Comparison of ENCODE assay signal across 19 cellular contexts in genomic region chr5:142175039-142175438, GRCh38.
DNase-seq lines count a peak whose midpoint lies in the region; ATAC-seq, FAIRE-seq and TF ChIP-seq lines count a peak whose summit lies in the region.
"Had no signal": no experiment of that assay in that cellular context is flagged by ENCODE, and none has a peak within 500 bp of the region (broad histone marks: within the 10 kb centered on the region; RNA-seq: fewer than 3 reads in every experiment).

No MANE protein-coding gene starts in this region.

- 40% methylated on average over 3 of the region's 3 CpGs for WGBS in HepG2 (ENCODE audit: low lambda C conversion rate)
- WGBS in right lobe of liver (ENCODE audit: insufficient coverage, low coverage, low lambda C conversion rate, missing lambda C conversion rate) = 59% methylated on average over 3 of the region's 3 CpGs
- WGBS in ovary, 3 donors = 48 to 58% (median 56%) methylated on average over 3 of the region's 3 CpGs

- no TSS peak for BruUV-seq in HepG2 (replicated peaks; lab: Mats Ljungman, UMichigan)

- H3K4me2 ChIP-seq in HepG2 (ENCODE audit: low read depth, low read length) = 0 out of 2 replicates have a peak overlapping the region, but pooled peaks have one; percentile 7

- H3K9ac ChIP-seq in HepG2 (ENCODE audit: insufficient read depth, low read depth, low read length) (no peak overlapping the region), iPS-20b (ENCODE audit: low read depth, low read length) (peak overlapping the region; percentile 65; the same call in 1 of the 2 replicates)

- no peaks in the 10 kb centered on the region for H3K9me3 ChIP-seq in HepG2 (ENCODE audit: low read length)
- H3K9me3 ChIP-seq in right lobe of liver = no peaks in the 10 kb centered on the region
- no peaks in the 10 kb centered on the region for H3K9me3 ChIP-seq in iPS-20b (ENCODE audit: insufficient read depth, low read depth, low read length)
- H3K9me3 ChIP-seq in ovary = no peaks in the 10 kb centered on the region
- H3K9me3 ChIP-seq: Caco-2, gastroesophageal sphincter, left ventricle myocardium inferior, SJSA1 had no signal

- no peaks in the 10 kb centered on the region for H3K36me3 ChIP-seq in HepG2 (replicated peaks in 1 of 2; ENCODE audit: control insufficient read depth in 1 of 2, insufficient read depth in 2 of 2, low read length in 2 of 2)
- H3K36me3 ChIP-seq in right lobe of liver = no peaks in the 10 kb centered on the region
- H3K36me3 ChIP-seq in iPS-20b (ENCODE audit: insufficient read depth, low read depth, low read length) = no peaks in the 10 kb centered on the region
- no peaks in the 10 kb centered on the region for H3K36me3 ChIP-seq in ovary
- H3K36me3 ChIP-seq: gastroesophageal sphincter, left ventricle myocardium inferior, SJSA1 had no signal

- H3K27me3 ChIP-seq in HepG2 (ENCODE audit: control insufficient read depth in 1 of 2, insufficient read depth in 2 of 2, low read length in 2 of 2) (peaks cover 0 to 15% of the 10 kb centered on the region in 2 experiments; a peak in 3 of 5 replicates), right lobe of liver (no peaks in the 10 kb centered on the region), iPS-20b (ENCODE audit: insufficient read depth, low read length) (no peaks in the 10 kb centered on the region), ovary (no peaks in the 10 kb centered on the region)
- H3K27me3 ChIP-seq: gastroesophageal sphincter, SJSA1 had no signal

- H3K79me2 ChIP-seq in HepG2 (ENCODE audit: insufficient read depth, low read length) = no peaks in the 10 kb centered on the region

- DNase-seq in HepG2 (ENCODE audit: low spot score) = no peak
- no peak for DNase-seq in right lobe of liver
- peak; percentile 81 for DNase-seq in NCI-H2171 (lab: John Stamatoyannopoulos, UW)
- no peak for DNase-seq in activated gamma-delta T cell treated with Interleukin-2 at 50 U/mL for 16 hours
- DNase-seq in ovary = no peak
- DNase-seq in 8988T = no peak
- no peak for DNase-seq in middle frontal gyrus (ENCODE audit: extremely low spot score, low spot score)
- DNase-seq: Caco-2; effector CD4-positive, alpha-beta T cell; GOT3; left ventricle myocardium inferior; NCI-H1694 treated with DMSO at 0.1 percent for 48 hours; NCI-H82; PC-3 had no signal

- no peaks in the 10 kb centered on the region for H4K20me1 ChIP-seq in HepG2 (ENCODE audit: insufficient read depth, low read length)

- intact Hi-C loops in HepG2 (cut with micrococcal nuclease; ENCODE audit: unreplicated experiment) = no loop called here
- intact Hi-C loops in right lobe of liver (cut with DNase I) = no loop called here
- intact Hi-C loops in ovary (cut with DNase I) = no loop called here

- TF ChIP-seq CTCF in HepG2 (CRISPR knock-in tag; IDR thresholded peaks at IDR 0.05) = no peak
- TF ChIP-seq CTCF in right lobe of liver (IDR thresholded peaks at IDR 0.05) = no peak
- TF ChIP-seq CTCF in ovary (IDR thresholded peaks at IDR 0.05) = no peak

- H3K4me1 ChIP-seq in HepG2 (ENCODE audit: insufficient read depth, low read length) = peaks cover 58% of the 10 kb centered on the region
- no peaks in the 10 kb centered on the region for H3K4me1 ChIP-seq in right lobe of liver
- H3K4me1 ChIP-seq in iPS-20b (ENCODE audit: insufficient read depth, low read length) = peaks cover 4% of the 10 kb centered on the region; the same call in 1 of the 2 replicates
- no peaks in the 10 kb centered on the region for H3K4me1 ChIP-seq in ovary (ENCODE audit: insufficient read depth)
- H3K4me1 ChIP-seq: gastroesophageal sphincter, SJSA1 had no signal

- POLR2A ChIA-PET in HepG2 (lab: Yijun Ruan, JAX) = no interaction called here

- H3K4me3 ChIP-seq in HepG2 (replicated peaks in 1 of 3; ENCODE audit: insufficient read depth in 1 of 3, low read depth in 2 of 3, low read length in 3 of 3) = no peak overlapping the region
- no peak overlapping the region for H3K4me3 ChIP-seq in right lobe of liver
- H3K4me3 ChIP-seq in iPS-20b (ENCODE audit: low read length) = no peak overlapping the region
- H3K4me3 ChIP-seq in ovary = no peak overlapping the region
- H3K4me3 ChIP-seq: gastroesophageal sphincter, left ventricle myocardium inferior, SJSA1 had no signal

- H3K27ac ChIP-seq in HepG2 (ENCODE audit: extremely low read length, insufficient read depth, low read length) (no peak overlapping the region), right lobe of liver (no peak overlapping the region), iPS-20b (ENCODE audit: low read length) (peak overlapping the region; percentile 46), ovary (no peak overlapping the region)
- H3K27ac ChIP-seq: gastroesophageal sphincter, left ventricle myocardium inferior, SJSA1 had no signal

- CTCF ChIA-PET in HepG2 (lab: Yijun Ruan, JAX; ENCODE audit: low intra/inter-chr PET ratio, low total read pairs) = no interaction called here

- H2AFZ ChIP-seq in HepG2 (ENCODE audit: low read length) = no peak overlapping the region

- ATAC-seq in HepG2 (peak; percentile 21; the same call in 1 of the 3 replicates), right lobe of liver (no peak)
- ATAC-seq: activated naive CD4-positive, alpha-beta T cell treated with anti-CD3 and anti-CD28 coated beads, Interleukin-2, amount 50 U/mL, for 72 hours; esophagus mucosa; gastroesophageal sphincter; PC-3 had no signal

- no peak for FAIRE-seq in HepG2 (lab: Jason Lieb, UNC)

- TF ChIP-seq POLR2A in HepG2 (IDR thresholded peaks at IDR 0.05; ENCODE audit: insufficient read depth in 1 of 2, low read depth in 2 of 2, low read length in 2 of 2) (no peak), right lobe of liver (IDR thresholded peaks at IDR 0.05) (no peak), ovary (IDR thresholded peaks at IDR 0.05) (no peak)

- in situ Hi-C loops in HepG2 (cut with HindIII; ENCODE audit: extremely low pct_ligation_motif_present, low pct_unique_long_range_greater_than_20kb) = no loop called here

- TF ChIP-seq RAD21 in HepG2 (CRISPR knock-in tag; IDR thresholded peaks at IDR 0.05) = no peak

- TF ChIP-seq EP300 in HepG2 (IDR thresholded peaks at IDR 0.05; ENCODE audit: low read depth in 2 of 2, low read length in 2 of 2) (no peak), HepG2 (CRISPR knock-in tag; IDR thresholded peaks at IDR 0.05; ENCODE audit: borderline replicate concordance) (no peak), ovary (IDR thresholded peaks at IDR 0.05) (no peak)

TF ChIP-seq in HepG2, 621 proteins besides CTCF, POLR2A, EP300 and RAD21 (continues in another document):
- TF ChIP-seq ZNF569 (CRISPR knock-in tag; IDR thresholded peaks at IDR 0.05; ENCODE audit: borderline replicate concordance) (no peak), HDAC1 (CRISPR knock-in tag; IDR thresholded peaks at IDR 0.05) (no peak), RAD51 (IDR thresholded peaks at IDR 0.05; ENCODE audit: borderline replicate concordance) (no peak), GTF3A (CRISPR knock-in tag; conservative IDR thresholded peaks at IDR 0.05) (no peak), CREB3 (CRISPR knock-in tag; IDR thresholded peaks at IDR 0.05) (no peak), ADNP (CRISPR knock-in tag; IDR thresholded peaks at IDR 0.05) (no peak), ZNF598 (CRISPR knock-in tag; IDR thresholded peaks at IDR 0.05; ENCODE audit: borderline replicate concordance) (no peak), ZKSCAN5 (CRISPR knock-in tag; IDR thresholded peaks at IDR 0.05) (no peak), ZNF563 (CRISPR knock-in tag; IDR thresholded peaks at IDR 0.05) (no peak), ZNF503 (CRISPR knock-in tag; IDR thresholded peaks at IDR 0.05) (no peak), FUBP1 (CRISPR knock-in tag; IDR thresholded peaks at IDR 0.05; ENCODE audit: borderline replicate concordance) (no peak), ZNF747 (CRISPR knock-in tag; IDR thresholded peaks at IDR 0.05; ENCODE audit: borderline replicate concordance) (no peak), DRAP1 (CRISPR knock-in tag; IDR thresholded peaks at IDR 0.05) (no peak), GFI1 (CRISPR knock-in tag; IDR thresholded peaks at IDR 0.05; ENCODE audit: borderline replicate concordance) (no peak)
